1 cellular context compared by ENCODE assay signal in the genomic region with DNA sequence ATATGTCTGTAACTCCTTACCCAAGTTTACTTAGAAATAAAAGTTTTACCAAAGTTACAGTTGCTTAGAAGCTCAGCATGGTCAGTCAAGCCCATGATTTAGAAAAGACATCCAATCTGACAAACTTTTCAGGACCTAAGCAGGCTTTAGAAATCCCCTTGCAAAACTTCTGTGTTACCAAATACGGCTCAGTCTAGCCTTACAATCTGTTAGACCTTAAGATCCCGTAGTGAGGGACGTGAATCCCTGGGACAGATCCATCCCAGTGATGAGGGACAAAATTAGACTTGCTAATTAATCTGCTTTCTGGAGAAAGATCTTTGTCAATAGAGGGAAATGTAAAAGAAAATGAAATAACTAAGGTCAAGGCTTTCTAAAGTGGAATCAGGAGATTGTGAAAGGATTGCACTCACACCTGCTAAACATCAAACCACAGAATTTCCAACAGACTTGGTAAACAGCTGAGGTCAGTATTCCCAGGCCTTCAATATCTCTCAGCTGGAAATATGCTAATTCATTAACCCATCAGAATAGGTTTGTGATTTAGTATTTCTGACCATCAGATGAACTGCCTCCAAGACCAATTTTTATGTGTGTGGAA.
TF ChIP-seq lines count a peak whose summit lies in the region.

No MANE protein-coding gene starts in this region.

TF ChIP-seq in GM23338, 12 proteins besides CTCF, POLR2A, EP300 and RAD21 (continued from another document):
- TF ChIP-seq POLR2AphosphoS5 (IDR thresholded peaks at IDR 0.05; ENCODE audit: low read depth) (no peak), STAT1 (IDR thresholded peaks at IDR 0.05; ENCODE audit: unreplicated experiment) (no peak), ZNF114 (CRISPR knock-in tag; IDR thresholded peaks at IDR 0.05) (no peak), EZH2 (IDR thresholded peaks at IDR 0.05; ENCODE audit: low read depth, unreplicated experiment) (no peak), NANOG (IDR thresholded peaks at IDR 0.05; ENCODE audit: borderline replicate concordance) (no peak)
- TF ChIP-seq, protein P1, sequence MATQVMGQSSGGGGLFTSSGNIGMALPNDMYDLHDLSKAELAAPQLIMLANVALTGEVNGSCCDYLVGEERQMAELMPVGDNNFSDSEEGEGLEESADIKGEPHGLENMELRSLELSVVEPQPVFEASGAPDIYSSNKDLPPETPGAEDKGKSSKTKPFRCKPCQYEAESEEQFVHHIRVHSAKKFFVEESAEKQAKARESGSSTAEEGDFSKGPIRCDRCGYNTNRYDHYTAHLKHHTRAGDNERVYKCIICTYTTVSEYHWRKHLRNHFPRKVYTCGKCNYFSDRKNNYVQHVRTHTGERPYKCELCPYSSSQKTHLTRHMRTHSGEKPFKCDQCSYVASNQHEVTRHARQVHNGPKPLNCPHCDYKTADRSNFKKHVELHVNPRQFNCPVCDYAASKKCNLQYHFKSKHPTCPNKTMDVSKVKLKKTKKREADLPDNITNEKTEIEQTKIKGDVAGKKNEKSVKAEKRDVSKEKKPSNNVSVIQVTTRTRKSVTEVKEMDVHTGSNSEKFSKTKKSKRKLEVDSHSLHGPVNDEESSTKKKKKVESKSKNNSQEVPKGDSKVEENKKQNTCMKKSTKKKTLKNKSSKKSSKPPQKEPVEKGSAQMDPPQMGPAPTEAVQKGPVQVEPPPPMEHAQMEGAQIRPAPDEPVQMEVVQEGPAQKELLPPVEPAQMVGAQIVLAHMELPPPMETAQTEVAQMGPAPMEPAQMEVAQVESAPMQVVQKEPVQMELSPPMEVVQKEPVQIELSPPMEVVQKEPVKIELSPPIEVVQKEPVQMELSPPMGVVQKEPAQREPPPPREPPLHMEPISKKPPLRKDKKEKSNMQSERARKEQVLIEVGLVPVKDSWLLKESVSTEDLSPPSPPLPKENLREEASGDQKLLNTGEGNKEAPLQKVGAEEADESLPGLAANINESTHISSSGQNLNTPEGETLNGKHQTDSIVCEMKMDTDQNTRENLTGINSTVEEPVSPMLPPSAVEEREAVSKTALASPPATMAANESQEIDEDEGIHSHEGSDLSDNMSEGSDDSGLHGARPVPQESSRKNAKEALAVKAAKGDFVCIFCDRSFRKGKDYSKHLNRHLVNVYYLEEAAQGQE (IDR thresholded peaks at IDR 0.05; ENCODE audit: unreplicated experiment) = no peak
